ENCODE assay signal across 8 cellular contexts in the genomic region with DNA sequence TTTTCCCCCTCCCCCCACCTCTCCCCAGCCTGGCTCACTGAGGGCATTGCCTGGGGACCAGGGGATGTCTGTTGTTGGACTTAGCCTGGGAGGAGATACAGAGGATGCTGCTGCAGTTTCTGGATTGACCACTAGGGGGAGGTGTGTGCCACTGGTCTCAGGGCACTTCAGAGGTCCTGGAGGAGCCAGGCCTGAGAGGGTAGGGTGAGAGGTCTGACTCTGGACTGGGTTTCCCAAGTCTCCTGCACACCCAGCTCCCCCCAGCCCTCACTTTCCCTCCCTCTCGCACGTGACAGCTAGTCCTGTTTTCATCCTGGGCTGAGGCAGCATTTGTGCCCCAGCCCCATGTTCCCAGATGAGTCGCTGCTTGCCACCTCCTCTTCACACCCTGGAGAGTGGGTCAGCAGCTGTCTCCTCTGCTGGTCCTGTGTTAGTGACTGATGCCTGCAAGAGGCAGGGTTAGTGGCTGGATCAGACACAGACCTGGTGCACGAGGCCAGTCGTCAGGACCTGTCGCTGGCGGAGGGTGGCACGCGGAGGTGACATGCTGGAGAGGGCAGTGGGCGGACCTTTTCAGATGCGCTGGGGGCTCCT. TPM values are rescaled to one million over a fixed set of nuclear protein-coding genes. Genes with fewer than 3 reads are reported as not detected.
DNase-seq lines count a peak whose midpoint lies in the region; ATAC-seq and TF ChIP-seq lines count a peak whose summit lies in the region.

No MANE protein-coding gene starts in this region.

- no peaks in the 10 kb centered on the region for H3K9me3 Mint-ChIP-seq in CD4-positive, alpha-beta T cell
- no peaks in the 10 kb centered on the region for H3K9me3 Mint-ChIP-seq in naive thymus-derived CD8-positive, alpha-beta T cell
- H3K9me3 Mint-ChIP-seq in stimulated activated naive B cell treated with anti-CD40 and anti-IgM and Interleukin-4, amounts not matched to agents 10 μg/mL and 1 μg/mL and 100 μg/mL, for 72 hours, result no peaks in the 10 kb centered on the region

- no peak overlapping the region for H3K4me3 ChIP-seq in esophagus squamous epithelium

- H3K36me3 Mint-ChIP-seq in CD4-positive, alpha-beta T cell (ENCODE audit: low read depth), result no peaks in the 10 kb centered on the region
- H3K36me3 Mint-ChIP-seq in naive thymus-derived CD8-positive, alpha-beta T cell, result no peaks in the 10 kb centered on the region
- H3K36me3 Mint-ChIP-seq in stimulated activated naive B cell treated with anti-CD40 and anti-IgM and Interleukin-4, amounts not matched to agents 10 μg/mL and 1 μg/mL and 100 μg/mL, for 72 hours, result no peaks in the 10 kb centered on the region

- intact Hi-C loops in CD4-positive, alpha-beta T cell (cut with DNase I, micrococcal nuclease), result loop anchor here (1.0 to 10.0 kb wide), 5 partner anchors 38 to 440 kb away; no protein-coding TSS in a partner anchor
- intact Hi-C loops in esophagus squamous epithelium (cut with DNase I), result no loop called here

- TF ChIP-seq CTCF in CD4-positive, alpha-beta T cell (IDR thresholded peaks at IDR 0.05), result peak; percentile 82
- TF ChIP-seq CTCF in esophagus squamous epithelium (IDR thresholded peaks at IDR 0.05), result peak; percentile 68 to 93 (median 80)

- ATAC-seq in CD4-positive, alpha-beta T cell (ENCODE audit: poor library complexity), result peak; percentile 75
- ATAC-seq in GM19324 (IDR thresholded peaks at IDR 0.05; ENCODE audit: low FRiP score, unreplicated experiment) (peak; percentile 41), HG03460 (IDR thresholded peaks at IDR 0.05; ENCODE audit: unreplicated experiment) (peak; percentile 54)
- peak; percentile 74 to 80 for ATAC-seq in naive thymus-derived CD8-positive, alpha-beta T cell
- ATAC-seq in stimulated activated naive B cell treated with anti-CD40 and anti-IgM and Interleukin-4, amounts not matched to agents 10 μg/mL and 1 μg/mL and 100 μg/mL, for 72 hours (replicated peaks), result peak; percentile 78 to 82

- CTCF ChIA-PET in CD4-positive, alpha-beta T cell (lab: Charles Lee), result interaction anchor here (0.6 to 1.3 kb wide), 2 partner anchors 35 to 165 kb away, joined by 3 to 4 read pairs; no protein-coding TSS in a partner anchor

- no peaks in the 10 kb centered on the region for H3K27me3 Mint-ChIP-seq in CD4-positive, alpha-beta T cell
- no peaks in the 10 kb centered on the region for H3K27me3 Mint-ChIP-seq in naive thymus-derived CD8-positive, alpha-beta T cell
- H3K27me3 Mint-ChIP-seq in stimulated activated naive B cell treated with anti-CD40 and anti-IgM and Interleukin-4, amounts not matched to agents 10 μg/mL and 1 μg/mL and 100 μg/mL, for 72 hours, result no peaks in the 10 kb centered on the region

- no peaks in the 10 kb centered on the region for H3K4me1 ChIP-seq in esophagus squamous epithelium

- H3K4me1 Mint-ChIP-seq in CD4-positive, alpha-beta T cell (ENCODE audit: low read depth), result peaks cover 15% of the 10 kb centered on the region
- peaks cover 7 to 13% (median 10%) of the 10 kb centered on the region in 4 donors for H3K4me1 Mint-ChIP-seq in naive thymus-derived CD8-positive, alpha-beta T cell
- H3K4me1 Mint-ChIP-seq in stimulated activated naive B cell treated with anti-CD40 and anti-IgM and Interleukin-4, amounts not matched to agents 10 μg/mL and 1 μg/mL and 100 μg/mL, for 72 hours, result peaks cover 39 to 86% of the 10 kb centered on the region in 2 donors

- H3K27ac Mint-ChIP-seq in CD4-positive, alpha-beta T cell, result no peak overlapping the region
- peak overlapping the region in 1 of 10 donors; percentile 37 for H3K27ac Mint-ChIP-seq in naive thymus-derived CD8-positive, alpha-beta T cell
- H3K27ac Mint-ChIP-seq in stimulated activated naive B cell treated with anti-CD40 and anti-IgM and Interleukin-4, amounts not matched to agents 10 μg/mL and 1 μg/mL and 100 μg/mL, for 72 hours, result peak overlapping the region; percentile 73

- peak; percentile 57 to 81 (median 71) for DNase-seq in CD4-positive, alpha-beta T cell
- DNase-seq in OCI-M1 (lab: John Stamatoyannopoulos, UW) (peak; percentile 91), activated T-cell treated with anti-CD3 and anti-CD28 coated beads for 4 hours (peak; percentile 74), esophagus squamous epithelium (lab: John Stamatoyannopoulos, UW) (no peak)
- peak; percentile 49 to 83 (median 70) for DNase-seq in naive thymus-derived CD8-positive, alpha-beta T cell
- DNase-seq in stimulated activated naive B cell treated with anti-CD40 and anti-IgM and Interleukin-4, amounts not matched to agents 10 μg/mL and 1 μg/mL and 100 μg/mL, for 72 hours, result peak; percentile 74

- 57 to 77% methylated on average over 3 to 9 of the region's 11 CpGs for WGBS in esophagus squamous epithelium, 2 donors

- POLR2A ChIA-PET in CD4-positive, alpha-beta T cell (lab: Charles Lee), result interaction anchor here (1.3 kb wide), 1 partner anchor 69 kb away, joined by 4 read pairs; no protein-coding TSS in a partner anchor
- POLR2A ChIA-PET in naive thymus-derived CD8-positive, alpha-beta T cell (lab: Charles Lee), result interaction anchor here (0.6 kb wide), 1 partner anchor 59 kb away, joined by 3 read pairs; no protein-coding TSS in a partner anchor

- H3K27me3 ChIP-seq in CD4-positive, alpha-beta T cell (ENCODE audit: control insufficient read depth, insufficient read depth, low read length), result no peaks in the 10 kb centered on the region
- no peaks in the 10 kb centered on the region for H3K27me3 ChIP-seq in esophagus squamous epithelium

- H3K36me3 ChIP-seq in esophagus squamous epithelium, result no peaks in the 10 kb centered on the region

- H3K9me3 ChIP-seq in CD4-positive, alpha-beta T cell (ENCODE audit: control insufficient read depth, low read length), result no peaks in the 10 kb centered on the region
- H3K9me3 ChIP-seq in esophagus squamous epithelium, result no peaks in the 10 kb centered on the region

- H3K4me3 Mint-ChIP-seq in CD4-positive, alpha-beta T cell, result no peak overlapping the region
- no peak overlapping the region for H3K4me3 Mint-ChIP-seq in naive thymus-derived CD8-positive, alpha-beta T cell
- H3K4me3 Mint-ChIP-seq in stimulated activated naive B cell treated with anti-CD40 and anti-IgM and Interleukin-4, amounts not matched to agents 10 μg/mL and 1 μg/mL and 100 μg/mL, for 72 hours, result no peak overlapping the region

- no peak overlapping the region for H3K27ac ChIP-seq in CD4-positive, alpha-beta T cell (ENCODE audit: low read depth, low read length)
- H3K27ac ChIP-seq in esophagus squamous epithelium, result no peak overlapping the region

- no peak for TF ChIP-seq POLR2A in esophagus squamous epithelium (IDR thresholded peaks at IDR 0.05)

RNA-seq across cellular contexts. Expression of gene IL3, which starts 4.4 kb away (rescaled TPM):
- not detected for total RNA-seq in CD4-positive, alpha-beta T cell
- not detected for total RNA-seq in esophagus squamous epithelium
- total RNA-seq in naive thymus-derived CD8-positive, alpha-beta T cell, result not detected
- polyA plus RNA-seq in naive thymus-derived CD8-positive, alpha-beta T cell, result not detected

RNA-seq across cellular contexts. Expression of gene CSF2, which starts 8.8 kb away (rescaled TPM):
- total RNA-seq in CD4-positive, alpha-beta T cell, result not detected
- total RNA-seq in esophagus squamous epithelium, result not detected
- total RNA-seq in naive thymus-derived CD8-positive, alpha-beta T cell, result not detected
- polyA plus RNA-seq in naive thymus-derived CD8-positive, alpha-beta T cell, result not detected

RNA-seq across cellular contexts. Expression of gene ACSL6, which starts 53.4 kb away (rescaled TPM):
- total RNA-seq in CD4-positive, alpha-beta T cell, result 10 to 100 TPM; 13.9 to 17.6 TPM
- total RNA-seq in esophagus squamous epithelium, result 1 to 10 TPM in 3 of 4 donors, under 1 TPM in 1; 0.04 to 3.2 (median 1.1) TPM
- 10 to 100 TPM; 40.0 to 41.8 TPM for total RNA-seq in naive thymus-derived CD8-positive, alpha-beta T cell
- polyA plus RNA-seq in naive thymus-derived CD8-positive, alpha-beta T cell, result 10 to 100 TPM; 11.4 to 16.5 (median 14.0) TPM
